19 cellular contexts compared by ENCODE assay signal in the genomic region with DNA sequence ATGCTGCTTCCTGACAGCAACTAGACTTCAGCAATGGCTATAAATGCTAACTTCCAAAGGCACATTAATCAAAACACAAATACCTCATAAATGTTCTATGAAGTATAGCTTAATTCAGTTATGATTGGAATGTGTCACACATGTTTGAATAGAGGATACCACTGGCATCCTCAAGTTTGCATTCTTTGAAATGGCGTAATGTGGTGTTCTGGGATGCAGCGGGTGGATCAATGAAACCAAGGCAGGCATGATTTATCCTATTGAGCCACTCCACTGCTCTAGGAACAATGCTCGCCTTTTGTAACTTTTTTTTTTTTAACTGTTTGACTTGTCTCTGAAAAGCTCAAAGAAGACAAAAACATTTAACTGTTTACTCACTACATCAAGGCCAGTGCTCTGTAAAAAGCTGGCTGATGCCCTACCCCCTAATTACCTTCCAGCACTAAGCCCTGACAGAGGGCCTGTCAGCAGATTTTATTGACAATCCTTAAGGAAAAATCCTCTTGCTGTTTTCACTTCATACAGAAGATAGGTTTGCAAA.
DNase-seq lines count a peak whose midpoint lies in the region; ATAC-seq, FAIRE-seq and TF ChIP-seq lines count a peak whose summit lies in the region.
"Had no signal": no experiment of that assay in that cellular context is flagged by ENCODE, and none has a peak within 500 bp of the region (broad histone marks: within the 10 kb centered on the region; RNA-seq: fewer than 3 reads in every experiment).

No MANE protein-coding gene starts in this region.

- no peak overlapping the region for H3K18ac ChIP-seq in H1 (ENCODE audit: extremely low read depth, low read length)

- no peak overlapping the region for H2BK15ac ChIP-seq in H1 (ENCODE audit: low read length)

- H3K9me3 ChIP-seq in H1 (ENCODE audit: insufficient read depth in 2 of 2, low read depth in 1 of 2, low read length in 1 of 2) (0 out of 4 replicates have a peak, but pooled peaks cover 0 to 4% of the 10 kb centered on the region in 2 experiments), skeletal muscle satellite cell (replicated peaks; ENCODE audit: low read length) (no peaks in the 10 kb centered on the region)
- H3K9me3 ChIP-seq: upper lobe of right lung had no signal

- H4K20me1 ChIP-seq in H1 (replicated peaks in 1 of 2; ENCODE audit: control insufficient read depth in 1 of 2, insufficient read depth in 2 of 2, low read length in 2 of 2): no peaks in the 10 kb centered on the region

- no peak for TF ChIP-seq POLR2A in H1 (IDR thresholded peaks at IDR 0.05; ENCODE audit: control extremely low read depth in 1 of 2, low read depth in 2 of 2, low read length in 2 of 2)

- no peak overlapping the region for H4K5ac ChIP-seq in H1 (ENCODE audit: insufficient read length, low read depth, low read length)

- H3K4ac ChIP-seq in H1 (replicated peaks; ENCODE audit: insufficient read length, low read depth, low read length): no peak overlapping the region

- CTCF ChIA-PET in H1 (lab: Charles Lee; ENCODE audit: partially characterized antibody): interaction anchor here (0.8 to 1.7 kb wide), 2 partner anchors 10 to 12 kb away, joined by 3 to 5 read pairs; no protein-coding TSS in a partner anchor
- CTCF ChIA-PET in activated CD8-positive, alpha-beta T cell treated with anti-CD3 and anti-CD28 coated beads for 36 hours (lab: Charles Lee): no interaction called here

- peaks cover 0 to 4% (median 0%) of the 10 kb centered on the region in 4 experiments; a peak in 1 of 7 replicates for H3K4me1 ChIP-seq in H1 (replicated peaks in 1 of 4; ENCODE audit: control insufficient read depth in 3 of 4, insufficient read depth in 4 of 4, low read length in 3 of 4)
- peaks cover 13% of the 10 kb centered on the region for H3K4me1 ChIP-seq in skeletal muscle satellite cell (ENCODE audit: control insufficient read depth, insufficient read depth, low read length)
- H3K4me1 ChIP-seq: foreskin keratinocyte, upper lobe of right lung had no signal

- no peaks in the 10 kb centered on the region for H3K79me2 ChIP-seq in H1 (ENCODE audit: control insufficient read depth in 1 of 2, insufficient read depth in 2 of 2, low read length in 2 of 2)

- TF ChIP-seq RAD21 in H1 (IDR thresholded peaks at IDR 0.05 in 1 of 2, conservative IDR thresholded peaks at IDR 0.05 in 1 of 2; ENCODE audit: low read depth in 2 of 2, low read length in 2 of 2): no peak

- no peak overlapping the region for H2BK120ac ChIP-seq in H1 (replicated peaks; ENCODE audit: low read depth, low read length)

- no peak overlapping the region for H4K8ac ChIP-seq in H1 (ENCODE audit: extremely low read depth, insufficient read depth, low read length)

- no peak overlapping the region for H4K91ac ChIP-seq in H1 (replicated peaks; ENCODE audit: insufficient read length, low read length)

- H2AFZ ChIP-seq in H1 (ENCODE audit: low read length): no peak overlapping the region

- H3K79me1 ChIP-seq in H1 (ENCODE audit: low read depth, low read length): no peaks in the 10 kb centered on the region

- no peak overlapping the region for H3K23ac ChIP-seq in H1 (ENCODE audit: insufficient read length)

- H2BK12ac ChIP-seq in H1 (ENCODE audit: low read depth, low read length): no peak overlapping the region

- no peak overlapping the region for H3K56ac ChIP-seq in H1 (replicated peaks; ENCODE audit: insufficient read length, low read depth, low read length)

- H3K27ac ChIP-seq in H1 (ENCODE audit: low read depth, low read length): no peak overlapping the region
- H3K27ac ChIP-seq: foreskin keratinocyte, upper lobe of right lung had no signal

- intact Hi-C loops in activated CD8-positive, alpha-beta T cell treated with anti-CD3 and anti-CD28 coated beads for 36 hours (cut with micrococcal nuclease): no loop called here

- DNase-seq in NCI-H82 (lab: John Stamatoyannopoulos, UW) (peak; percentile 30), NCI-H82 treated with DMSO at 0.1 percent for 48 hours (lab: John Stamatoyannopoulos, UW; ENCODE audit: unreplicated experiment) (no peak), NCI-H1930 (lab: John Stamatoyannopoulos, UW) (peak; percentile 91 to 93), H1 (ENCODE audit: low read depth in 1 of 2, low spot score in 2 of 2) (no peak), NCI-H524 treated with DMSO at 0.1 percent for 48 hours (lab: John Stamatoyannopoulos, UW) (no peak)
- no peak for DNase-seq in activated CD8-positive, alpha-beta T cell treated with anti-CD3 and anti-CD28 coated beads for 36 hours
- DNase-seq: ACHN; activated CD4-positive, CD25-positive, alpha-beta regulatory T cell; activated CD8-positive, alpha-beta memory T cell treated with anti-CD3 and anti-CD28 coated beads, Interleukin-2, amount 50 U/mL, for 48 hours; activated naive CD8-positive, alpha-beta T cell treated with anti-CD3 and anti-CD28 coated beads, Interleukin-2, amount 50 U/mL, for 24 hours; mucosa of descending colon; NCI-H187; stimulated activated CD4-positive, alpha-beta T cell treated with anti-CD3 and anti-CD28 coated beads, Interleukin-1b, Interleukin-23, amount 100 ng/mL, for 48 hours; upper lobe of right lung had no signal

- no peaks in the 10 kb centered on the region for H3K4me1 Mint-ChIP-seq in activated CD8-positive, alpha-beta T cell treated with anti-CD3 and anti-CD28 coated beads for 36 hours (ENCODE audit: low read depth)
- H3K4me1 Mint-ChIP-seq: activated naive CD8-positive, alpha-beta T cell treated with anti-CD3 and anti-CD28 coated beads, Interleukin-2, amount 50 U/mL, for 24 hours had no signal

- no peak overlapping the region for H3K14ac ChIP-seq in H1 (ENCODE audit: insufficient read length)

- no peak for TF ChIP-seq CTCF in H1 (IDR thresholded peaks at IDR 0.05; ENCODE audit: control extremely low read depth in 1 of 3, insufficient read depth in 1 of 3, low read depth in 1 of 3, low read length in 3 of 3)
- no peak for TF ChIP-seq CTCF in activated CD8-positive, alpha-beta T cell treated with anti-CD3 and anti-CD28 coated beads for 36 hours (IDR thresholded peaks at IDR 0.05)

- ATAC-seq in HG02884 (IDR thresholded peaks at IDR 0.05; ENCODE audit: unreplicated experiment): no peak
- no peak for ATAC-seq in activated CD8-positive, alpha-beta T cell treated with anti-CD3 and anti-CD28 coated beads for 36 hours
- ATAC-seq: activated naive CD8-positive, alpha-beta T cell treated with anti-CD3 and anti-CD28 coated beads, Interleukin-2, amount 50 U/mL, for 24 hours; foreskin keratinocyte; mucosa of descending colon; SK-N-SH treated with all-trans-retinoic acid at 6 μM for 48 hours; upper lobe of right lung had no signal

- H2BK5ac ChIP-seq in H1 (ENCODE audit: low read depth, low read length): no peak overlapping the region

- H3K4me2 ChIP-seq in H1 (ENCODE audit: insufficient read depth in 1 of 2, low read depth in 2 of 2, low read length in 2 of 2): no peak overlapping the region
- H3K4me2 ChIP-seq in skeletal muscle satellite cell (ENCODE audit: low read length): peak overlapping the region; percentile 2

- POLR2A ChIA-PET in H1 (lab: Charles Lee; ENCODE audit: partially characterized antibody): no interaction called here
- POLR2A ChIA-PET in activated CD8-positive, alpha-beta T cell treated with anti-CD3 and anti-CD28 coated beads for 36 hours (lab: Charles Lee): no interaction called here

- H3K27me3 ChIP-seq in H1 (replicated peaks in 1 of 4; ENCODE audit: control insufficient read depth in 3 of 4, extremely low read depth in 1 of 4, insufficient read depth in 3 of 4, low read length in 3 of 4) (no peaks in the 10 kb centered on the region), skeletal muscle satellite cell (ENCODE audit: control insufficient read depth, insufficient read depth, low read length) (no peaks in the 10 kb centered on the region)
- H3K27me3 ChIP-seq: foreskin keratinocyte, upper lobe of right lung had no signal

- H3K36me3 ChIP-seq in H1 (ENCODE audit: control insufficient read depth in 2 of 4, insufficient read depth in 4 of 4, low read length in 3 of 4): no peaks in the 10 kb centered on the region
- H3K36me3 ChIP-seq in skeletal muscle satellite cell (ENCODE audit: insufficient read depth, low read length): no peaks in the 10 kb centered on the region

- 79% methylated on average over 3 of the region's 3 CpGs; no CpG with 5 or more reads in 1 of the 2 experiments for WGBS in H1 (ENCODE audit: extremely low coverage in 1 of 2, insufficient coverage in 1 of 2, insufficient read length in 1 of 2, insufficient replicate concordance in 2 of 2, low coverage in 1 of 2, low lambda C conversion rate in 2 of 2, missing lambda C conversion rate in 1 of 2), 2 experiments

- H2AK5ac ChIP-seq in H1 (ENCODE audit: low read depth, low read length): no peak overlapping the region

- no peak overlapping the region for H3K9ac ChIP-seq in H1 (replicated peaks in 1 of 4; ENCODE audit: extremely low read depth in 1 of 4, low read depth in 3 of 4, low read length in 3 of 4)
- no peak overlapping the region for H3K9ac ChIP-seq in skeletal muscle satellite cell (ENCODE audit: low read depth, low read length)

- no peak for TF ChIP-seq EP300 in H1 (IDR thresholded peaks at IDR 0.05; ENCODE audit: borderline replicate concordance in 1 of 2, low read depth in 2 of 2, low read length in 2 of 2)

- peaks cover 4% of the 10 kb centered on the region for H3K9me3 Mint-ChIP-seq in activated CD8-positive, alpha-beta T cell treated with anti-CD3 and anti-CD28 coated beads for 36 hours

- H2BK20ac ChIP-seq in H1 (ENCODE audit: low read length): no peak overlapping the region

- H3K4me3 ChIP-seq in H1 (ENCODE audit: extremely low read depth in 1 of 4, insufficient read depth in 2 of 4, low read depth in 3 of 4, low read length in 4 of 4) (no peak overlapping the region), skeletal muscle satellite cell (ENCODE audit: low read length) (no peak overlapping the region)
- H3K4me3 ChIP-seq: mucosa of descending colon, upper lobe of right lung had no signal

- H3K4me3 Mint-ChIP-seq in activated CD8-positive, alpha-beta T cell treated with anti-CD3 and anti-CD28 coated beads for 36 hours: no peak overlapping the region
- H3K4me3 Mint-ChIP-seq: activated naive CD8-positive, alpha-beta T cell treated with anti-CD3 and anti-CD28 coated beads, Interleukin-2, amount 50 U/mL, for 24 hours had no signal

- no peak overlapping the region for H3K27ac Mint-ChIP-seq in activated CD8-positive, alpha-beta T cell treated with anti-CD3 and anti-CD28 coated beads for 36 hours
- H3K27ac Mint-ChIP-seq: activated naive CD8-positive, alpha-beta T cell treated with anti-CD3 and anti-CD28 coated beads, Interleukin-2, amount 50 U/mL, for 24 hours had no signal

- FAIRE-seq in H1 (lab: Jason Lieb, UNC): peak; percentile 42
- FAIRE-seq: GM19239 had no signal

- H3K23me2 ChIP-seq in H1 (ENCODE audit: low read depth, low read length): no peaks in the 10 kb centered on the region

- H3K36me3 Mint-ChIP-seq in activated CD8-positive, alpha-beta T cell treated with anti-CD3 and anti-CD28 coated beads for 36 hours (ENCODE audit: low read depth): no peaks in the 10 kb centered on the region

- no peaks in the 10 kb centered on the region for H3K27me3 Mint-ChIP-seq in activated CD8-positive, alpha-beta T cell treated with anti-CD3 and anti-CD28 coated beads for 36 hours
- H3K27me3 Mint-ChIP-seq: activated naive CD8-positive, alpha-beta T cell treated with anti-CD3 and anti-CD28 coated beads, Interleukin-2, amount 50 U/mL, for 24 hours had no signal

TF ChIP-seq in H1, 55 proteins besides CTCF, POLR2A, EP300 and RAD21 (continues in another document):
- TF ChIP-seq BCL11A (IDR thresholded peaks at IDR 0.05; ENCODE audit: low read depth in 2 of 2, low read length in 2 of 2) (no peak), CBX5 (IDR thresholded peaks at IDR 0.05; ENCODE audit: low read depth, low read length) (no peak)

Comparison
In these comparisons a context has a peak if more than half of its experiments do, and no peak if none do; other contexts are left out.
1. DNase-seq: peak in NCI-H82 (single experiment) and NCI-H1930 (2 of 2); none in NCI-H82 treated with DMSO at 0.1 percent for 48 hours (single experiment), H1 (0 of 2), activated CD8-positive, alpha-beta T cell treated with anti-CD3 and anti-CD28 coated beads for 36 hours (single experiment) and NCI-H524 treated with DMSO at 0.1 percent for 48 hours (single experiment).